8 cellular contexts compared by ENCODE assay signal in genomic region chr16:22297114-22297870, GRCh38. TPM values are rescaled to one million over a fixed set of nuclear protein-coding genes. Genes with fewer than 3 reads are reported as not detected.
DNase-seq lines count a peak whose midpoint lies in the region; ATAC-seq and TF ChIP-seq lines count a peak whose summit lies in the region.

POLR3E (plus strand) TSS chr16:22297409; CDS start chr16:22302969, 5,560 bp downstream.

- H3K27me3 ChIP-seq in liver (ENCODE audit: control insufficient read depth in 4 of 4, insufficient read depth in 4 of 4, low read length in 3 of 4) = no peaks in the 10 kb centered on the region

- under 1% methylated on average over 76 of the region's 76 CpGs for WGBS in liver

- peak within 1 kb of the TSS; percentile 93 to 96 for H3K9ac ChIP-seq in liver (ENCODE audit: low read depth in 1 of 2, low read length in 2 of 2)

- no peaks in the 10 kb centered on the region for H3K9me3 ChIP-seq in liver (ENCODE audit: control insufficient read depth in 4 of 4, low read length in 3 of 4)

- ATAC-seq in GM19372 (IDR thresholded peaks at IDR 0.05; ENCODE audit: low read depth, unreplicated experiment) = peak; percentile 85
- ATAC-seq in HG03558 (IDR thresholded peaks at IDR 0.05; ENCODE audit: extremely low read depth, unreplicated experiment) = peak; percentile 48

- H3K27ac ChIP-seq in liver (ENCODE audit: low read depth in 1 of 2, low read length in 2 of 2) = peak within 1 kb of the TSS; percentile 92 to 96

- H3K36me3 ChIP-seq in liver (ENCODE audit: control insufficient read depth in 4 of 4, insufficient read depth in 3 of 4, low read depth in 1 of 4, low read length in 3 of 4) = peaks cover 0 to 3% (median 0%) of the 10 kb centered on the region in 4 donors

- TF ChIP-seq CTCF in liver (IDR thresholded peaks at IDR 0.05; ENCODE audit: low read depth, low read length, missing input control) = peak; percentile 93

- peak; percentile 100 for DNase-seq in CD1c-positive myeloid dendritic cell (ENCODE audit: extremely low spot score)
- peak; percentile 76 for DNase-seq in NCI-H748 treated with DMSO at 0.1 percent for 48 hours (lab: John Stamatoyannopoulos, UW)
- peak; percentile 99 for DNase-seq in activated CD4-positive, alpha-beta T cell treated with anti-CD3 and anti-CD28 coated beads, Interleukin-2, amount 50 U/mL, for 4 hours
- peak; percentile 99 for DNase-seq in dermis blood vessel endothelial cell
- DNase-seq in stimulated activated CD4-positive, alpha-beta T cell treated with anti-CD3 and anti-CD28 coated beads, Interleukin-4, amount 100 ng/mL, for 24 hours = peak; percentile 100

- TF ChIP-seq RAD21 in liver (IDR thresholded peaks at IDR 0.05) = peak; percentile 94 to 97

- peaks cover 2 to 18% (median 11%) of the 10 kb centered on the region in 4 donors for H3K4me1 ChIP-seq in liver (ENCODE audit: control insufficient read depth in 4 of 4, insufficient read depth in 4 of 4, low read length in 3 of 4)

- H3K4me3 ChIP-seq in liver (ENCODE audit: low read depth in 1 of 3, low read length in 3 of 3) = peak within 1 kb of the TSS; percentile 57 to 93 (median 91)

TF ChIP-seq in liver, 16 proteins besides CTCF, POLR2A, EP300 and RAD21:
- TF ChIP-seq ATF3 (IDR thresholded peaks at IDR 0.05) (peak; percentile 100), HNF4G (IDR thresholded peaks at IDR 0.05) (no peak), YY1 (IDR thresholded peaks at IDR 0.05) (peak; percentile 97), MAX (IDR thresholded peaks at IDR 0.05) (peak; percentile 97), TAF1 (conservative IDR thresholded peaks at IDR 0.05) (no peak), RXRA (IDR thresholded peaks at IDR 0.05) (peak; percentile 41 to 60), SP1 (IDR thresholded peaks at IDR 0.05) (peak; percentile 77), NR2F2 (IDR thresholded peaks at IDR 0.05) (peak; percentile 60), ZBTB33 (IDR thresholded peaks at IDR 0.05) (no peak), JUND (IDR thresholded peaks at IDR 0.05) (peak in 1 of 2 donors; percentile 43), HNF4A (conservative IDR thresholded peaks at IDR 0.05) (peak in 1 of 2 donors; percentile 31), GABPA (IDR thresholded peaks at IDR 0.05 in 1 of 2, conservative IDR thresholded peaks at IDR 0.05 in 1 of 2) (peak in 1 of 2 donors; percentile 75), FOXA1 (IDR thresholded peaks at IDR 0.05) (peak; percentile 89), FOXA2 (IDR thresholded peaks at IDR 0.05) (no peak), EGR1 (IDR thresholded peaks at IDR 0.05; ENCODE audit: low read depth in 2 of 2) (no peak), REST (IDR thresholded peaks at IDR 0.05) (no peak)

RNA-seq across cellular contexts. Expression of gene POLR3E, which starts in this region (rescaled TPM):
- total RNA-seq in dermis blood vessel endothelial cell = 61.3 and 81.6 TPM in 2 replicates
- total RNA-seq in liver = 10 to 100 TPM; 20.0 to 42.9 TPM
- 10 to 100 TPM; 16.0 to 16.6 TPM for polyA plus RNA-seq in liver

Comparison
In these comparisons a context has a peak if more than half of its experiments do, and no peak if none do; other contexts are left out.
1. Peak in every context shown above with its lines: DNase-seq, ATAC-seq, H3K4me3 ChIP-seq and H3K27ac ChIP-seq.